ENCODE assay signal across 13 cellular contexts in the genomic region with DNA sequence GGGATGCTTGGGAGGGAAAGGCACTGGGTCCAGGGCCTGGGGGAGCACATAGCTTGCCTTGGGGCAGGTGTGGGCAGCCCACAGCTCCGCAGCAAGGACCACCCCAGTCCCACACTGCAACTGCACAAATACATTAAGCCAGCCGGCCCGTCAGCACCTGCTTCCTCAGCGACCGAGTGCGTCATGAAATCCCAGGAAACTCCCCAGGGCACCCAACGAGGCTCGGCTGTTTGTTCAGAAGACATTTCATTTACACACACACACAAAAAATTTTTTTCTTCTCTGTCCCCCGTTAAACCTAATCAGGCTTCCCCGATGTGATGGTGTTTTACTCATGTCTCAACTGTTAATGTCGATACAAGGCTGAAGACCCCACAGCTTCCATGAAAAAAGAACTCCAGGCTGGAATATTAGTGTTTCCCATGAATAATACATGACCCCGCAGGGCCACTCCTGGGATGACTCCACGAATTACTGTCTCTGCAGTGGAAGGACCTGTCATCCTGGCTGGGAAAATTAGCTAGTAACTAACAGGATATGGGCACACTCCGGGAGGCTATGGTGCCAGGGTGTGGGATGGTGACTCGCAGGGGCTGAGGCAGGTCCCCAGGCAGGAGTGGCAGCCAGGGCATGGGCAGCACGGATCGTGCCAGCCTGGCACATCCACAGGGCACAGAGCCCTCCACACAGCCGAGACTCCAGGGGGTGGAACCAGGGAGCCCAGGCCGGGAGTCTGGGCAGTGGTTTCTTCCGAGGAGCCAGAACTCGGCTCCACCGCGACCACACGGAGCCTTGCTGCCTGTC.
A peak's percentile ranks its signal among the peaks of the same experiment; 100 is the strongest.
DNase-seq lines count a peak whose midpoint lies in the region; ATAC-seq and TF ChIP-seq lines count a peak whose summit lies in the region.
"Had no signal": no experiment of that assay in that cellular context is flagged by ENCODE, and none has a peak within 500 bp of the region (broad histone marks: within the 10 kb centered on the region; RNA-seq: fewer than 3 reads in every experiment).

No MANE protein-coding gene starts in this region.

- H3K9me3 ChIP-seq in liver (ENCODE audit: control insufficient read depth in 4 of 4, low read length in 3 of 4): no peaks in the 10 kb centered on the region
- H3K9me3 ChIP-seq: HAP-1 had no signal

- ATAC-seq in SK-N-SH treated with all-trans-retinoic acid at 6 μM for 48 hours: peak; percentile 51
- ATAC-seq in stimulated activated effector memory CD8-positive, alpha-beta T cell treated with anti-CD3 and anti-CD28 coated beads, Interleukin-12 subunit alpha, Interleukin-12 subunit beta, amount 100 ng/mL, for 72 hours: no peak
- ATAC-seq: activated CD8-positive, alpha-beta memory T cell treated with anti-CD3 and anti-CD28 coated beads, Interleukin-2, amount 10 ng/mL, durations not matched to agents 7 days and 5 days; K562 had no signal

- H3K4me3 Mint-ChIP-seq in stimulated activated effector memory CD8-positive, alpha-beta T cell treated with anti-CD3 and anti-CD28 coated beads, Interleukin-12 subunit alpha, Interleukin-12 subunit beta, amount 100 ng/mL, for 72 hours: no peak overlapping the region
- H3K4me3 Mint-ChIP-seq: activated CD8-positive, alpha-beta memory T cell treated with anti-CD3 and anti-CD28 coated beads, Interleukin-2, amount 10 ng/mL, durations not matched to agents 7 days and 5 days had no signal

- H3K27ac Mint-ChIP-seq in stimulated activated effector memory CD8-positive, alpha-beta T cell treated with anti-CD3 and anti-CD28 coated beads, Interleukin-12 subunit alpha, Interleukin-12 subunit beta, amount 100 ng/mL, for 72 hours: no peak overlapping the region
- H3K27ac Mint-ChIP-seq: activated CD8-positive, alpha-beta memory T cell treated with anti-CD3 and anti-CD28 coated beads, Interleukin-2, amount 10 ng/mL, durations not matched to agents 7 days and 5 days had no signal

- peak overlapping the region; percentile 70 to 99 for H3K27ac ChIP-seq in liver (ENCODE audit: low read depth in 1 of 2, low read length in 2 of 2)

- TF ChIP-seq RAD21 in liver (IDR thresholded peaks at IDR 0.05): no peak

- WGBS in liver: 71% methylated on average over 24 of the region's 24 CpGs

- DNase-seq in AG08396 (ENCODE audit: low spot score): peak; percentile 34
- DNase-seq in NCI-H1092 (lab: John Stamatoyannopoulos, UW): peak; percentile 77
- DNase-seq in NCI-H524 (lab: John Stamatoyannopoulos, UW): no peak
- DNase-seq in GOT3 (lab: John Stamatoyannopoulos, UW): no peak
- no peak for DNase-seq in activated gamma-delta T cell treated with Interleukin-2 at 50 U/mL for 16 hours
- no peak for DNase-seq in stimulated activated effector memory CD8-positive, alpha-beta T cell treated with anti-CD3 and anti-CD28 coated beads, Interleukin-12 subunit alpha, Interleukin-12 subunit beta, amount 100 ng/mL, for 72 hours (ENCODE audit: low spot score in 2 of 2)
- DNase-seq: activated CD8-positive, alpha-beta memory T cell treated with anti-CD3 and anti-CD28 coated beads, Interleukin-2, amount 10 ng/mL, durations not matched to agents 7 days and 5 days; hippocampal formation; Right ventricle myocardium superior had no signal

- no peaks in the 10 kb centered on the region for H3K27me3 ChIP-seq in liver (ENCODE audit: control insufficient read depth in 4 of 4, insufficient read depth in 4 of 4, low read length in 3 of 4)

- H3K36me3 Mint-ChIP-seq in stimulated activated effector memory CD8-positive, alpha-beta T cell treated with anti-CD3 and anti-CD28 coated beads, Interleukin-12 subunit alpha, Interleukin-12 subunit beta, amount 100 ng/mL, for 72 hours: no peaks in the 10 kb centered on the region
- H3K36me3 Mint-ChIP-seq: activated CD8-positive, alpha-beta memory T cell treated with anti-CD3 and anti-CD28 coated beads, Interleukin-2, amount 10 ng/mL, durations not matched to agents 7 days and 5 days had no signal

- no peaks in the 10 kb centered on the region for H3K9me3 Mint-ChIP-seq in stimulated activated effector memory CD8-positive, alpha-beta T cell treated with anti-CD3 and anti-CD28 coated beads, Interleukin-12 subunit alpha, Interleukin-12 subunit beta, amount 100 ng/mL, for 72 hours

- peaks cover 41 to 86% (median 75%) of the 10 kb centered on the region in 4 donors for H3K4me1 ChIP-seq in liver (ENCODE audit: control insufficient read depth in 4 of 4, insufficient read depth in 4 of 4, low read length in 3 of 4)

- H3K4me1 Mint-ChIP-seq in stimulated activated effector memory CD8-positive, alpha-beta T cell treated with anti-CD3 and anti-CD28 coated beads, Interleukin-12 subunit alpha, Interleukin-12 subunit beta, amount 100 ng/mL, for 72 hours: peaks cover 10% of the 10 kb centered on the region
- H3K4me1 Mint-ChIP-seq: activated CD8-positive, alpha-beta memory T cell treated with anti-CD3 and anti-CD28 coated beads, Interleukin-2, amount 10 ng/mL, durations not matched to agents 7 days and 5 days had no signal

- H3K4me3 ChIP-seq in liver (ENCODE audit: low read depth in 1 of 3, low read length in 3 of 3): no peak overlapping the region
- H3K4me3 ChIP-seq: HAP-1, K562 had no signal

- H3K36me3 ChIP-seq in liver (ENCODE audit: control insufficient read depth in 4 of 4, insufficient read depth in 3 of 4, low read depth in 1 of 4, low read length in 3 of 4): no peaks in the 10 kb centered on the region
- H3K36me3 ChIP-seq: HAP-1 had no signal

- peak overlapping the region in 1 of 2 donors; percentile 50 for H3K9ac ChIP-seq in liver (ENCODE audit: low read depth in 1 of 2, low read length in 2 of 2)

- no peak for TF ChIP-seq CTCF in liver (IDR thresholded peaks at IDR 0.05; ENCODE audit: low read depth, low read length, missing input control)

TF ChIP-seq in SK-N-SH treated with all-trans-retinoic acid at 6 μM for 48 hours, 23 proteins besides CTCF, POLR2A, EP300 and RAD21:
- TF ChIP-seq ISL1 (CRISPR knock-in tag; IDR thresholded peaks at IDR 0.05) (no peak), ARNTL (CRISPR knock-in tag; IDR thresholded peaks at IDR 0.05; ENCODE audit: borderline replicate concordance, low read depth) (no peak), PATZ1 (CRISPR knock-in tag; IDR thresholded peaks at IDR 0.05; ENCODE audit: borderline replicate concordance) (no peak), ZNF70 (CRISPR knock-in tag; IDR thresholded peaks at IDR 0.05) (no peak)

TF ChIP-seq in liver, 16 proteins besides CTCF, POLR2A, EP300 and RAD21:
- TF ChIP-seq MAX (IDR thresholded peaks at IDR 0.05) (no peak), FOXA1 (IDR thresholded peaks at IDR 0.05) (no peak), HNF4G (IDR thresholded peaks at IDR 0.05) (no peak)

Comparison
In these comparisons a context has a peak if more than half of its experiments do, and no peak if none do; other contexts are left out.
1. DNase-seq: peak in AG08396 (single experiment) and NCI-H1092 (single experiment); none in NCI-H524 (0 of 2), GOT3 (single experiment), activated gamma-delta T cell treated with Interleukin-2 at 50 U/mL for 16 hours (single experiment) and stimulated activated effector memory CD8-positive, alpha-beta T cell treated with anti-CD3 and anti-CD28 coated beads, Interleukin-12 subunit alpha, Interleukin-12 subunit beta, amount 100 ng/mL, for 72 hours (0 of 2).